29 cellular contexts compared by ENCODE assay signal in genomic region chr10:45239642-45240041, GRCh38.
DNase-seq lines count a peak whose midpoint lies in the region; ATAC-seq, FAIRE-seq and TF ChIP-seq lines count a peak whose summit lies in the region.
"Had no signal": no experiment of that assay in that cellular context is flagged by ENCODE, and none has a peak within 500 bp of the region (broad histone marks: within the 10 kb centered on the region; RNA-seq: fewer than 3 reads in every experiment).

No MANE protein-coding gene starts in this region.

- no peak overlapping the region for H3K9ac ChIP-seq in astrocyte (ENCODE audit: low read length)

- H3K4me3 Mint-ChIP-seq in astrocyte (ENCODE audit: unreplicated experiment): no peak overlapping the region
- H3K4me3 Mint-ChIP-seq: activated B cell treated with CpG ODN at 0.5 μM for 24 hours; activated CD8-positive, alpha-beta T cell treated with anti-CD3 and anti-CD28 coated beads, Interleukin-2, amount 10 ng/mL, durations not matched to agents 7 days and 5 days; activated naive CD4-positive, alpha-beta T cell treated with anti-CD3 and anti-CD28 coated beads, Interleukin-2, amount 50 U/mL, for 24 hours; activated T-cell treated with anti-CD3 and anti-CD28 coated beads, Interleukin-2, amount 50 U/mL, for 4 hours; brain; IgD-negative memory B cell; nephron progenitor cell had no signal

- H3K36me3 Mint-ChIP-seq in astrocyte (ENCODE audit: low read depth, unreplicated experiment): no peaks in the 10 kb centered on the region
- H3K36me3 Mint-ChIP-seq: activated naive CD4-positive, alpha-beta T cell treated with anti-CD3 and anti-CD28 coated beads, Interleukin-2, amount 50 U/mL, for 24 hours; brain; IgD-negative memory B cell had no signal

- peaks cover 19% of the 10 kb centered on the region for H3K4me1 Mint-ChIP-seq in astrocyte (ENCODE audit: low read depth, unreplicated experiment)
- H3K4me1 Mint-ChIP-seq: activated B cell treated with CpG ODN at 0.5 μM for 24 hours, brain, IgD-negative memory B cell, nephron progenitor cell had no signal

- no peaks in the 10 kb centered on the region for H3K79me2 ChIP-seq in astrocyte (ENCODE audit: insufficient read depth, low read length)

- H3K9me3 ChIP-seq in astrocyte (ENCODE audit: insufficient read depth, low read depth, low read length) (no peaks in the 10 kb centered on the region), WERI-Rb-1 (ENCODE audit: severe bottlenecking) (no peaks in the 10 kb centered on the region), mucosa of descending colon (no peaks in the 10 kb centered on the region)
- H3K9me3 ChIP-seq: esophagus squamous epithelium, psoas muscle, vagina had no signal

- H3K36me3 ChIP-seq in astrocyte (ENCODE audit: insufficient read depth, low read length): no peaks in the 10 kb centered on the region
- H3K36me3 ChIP-seq in WERI-Rb-1: no peaks in the 10 kb centered on the region
- H3K36me3 ChIP-seq in mucosa of descending colon (ENCODE audit: low read depth): no peaks in the 10 kb centered on the region
- H3K36me3 ChIP-seq: esophagus squamous epithelium, vagina had no signal

- DNase-seq in GM04504 (ENCODE audit: low read depth): peak; percentile 11
- peak; percentile 33 for DNase-seq in astrocyte (ENCODE audit: low read depth)
- peak; percentile 1 for DNase-seq in fibroblast of the aortic adventitia (ENCODE audit: low read depth)
- DNase-seq in NCI-H524 (lab: John Stamatoyannopoulos, UW): no peak
- DNase-seq in WERI-Rb-1: no peak
- DNase-seq in germinal center (ENCODE audit: low spot score): no peak
- no peak for DNase-seq in mucosa of descending colon
- DNase-seq: activated B cell treated with CpG ODN at 0.5 μM for 24 hours; activated CD8-positive, alpha-beta T cell treated with anti-CD3 and anti-CD28 coated beads, Interleukin-2, amount 10 ng/mL, durations not matched to agents 7 days and 5 days; activated T-cell treated with anti-CD3 and anti-CD28 coated beads, Interleukin-2, amount 50 U/mL, for 4 hours; C1 segment of cervical spinal cord; DMS 273 treated with DMSO at 0.1 percent for 48 hours; dorsolateral prefrontal cortex; esophagus squamous epithelium; GOT3; hypothalamus; kidney glomerular epithelial cell; NCI-H2081; NCI-H510A treated with DMSO at 0.1 percent for 48 hours; nephron progenitor cell; psoas muscle; SHP77 treated with DMSO at 0.1 percent for 48 hours; stimulated activated CD4-positive, alpha-beta T cell treated with anti-CD3 and anti-CD28 coated beads, Interleukin-4, amount 100 ng/mL, for 4 hours; substantia nigra; T-helper 2 cell had no signal

- H3K4me1 ChIP-seq in astrocyte (ENCODE audit: insufficient read depth, low read length) (peaks cover 9% of the 10 kb centered on the region), mucosa of descending colon (ENCODE audit: low read depth) (no peaks in the 10 kb centered on the region)
- H3K4me1 ChIP-seq: psoas muscle, vagina had no signal

- H4K20me1 ChIP-seq in astrocyte (ENCODE audit: insufficient read depth, low read length): no peaks in the 10 kb centered on the region

- ATAC-seq in mucosa of descending colon: no peak
- ATAC-seq: activated CD8-positive, alpha-beta T cell treated with anti-CD3 and anti-CD28 coated beads, Interleukin-2, amount 10 ng/mL, durations not matched to agents 7 days and 5 days; activated T-cell treated with anti-CD3 and anti-CD28 coated beads, Interleukin-2, amount 50 U/mL, for 4 hours; psoas muscle had no signal

- H3K27me3 ChIP-seq in astrocyte (ENCODE audit: insufficient read depth, low read length): peaks cover 2% of the 10 kb centered on the region
- no peaks in the 10 kb centered on the region for H3K27me3 ChIP-seq in WERI-Rb-1 (ENCODE audit: insufficient read depth, low read depth, severe bottlenecking)
- H3K27me3 ChIP-seq: dorsolateral prefrontal cortex, esophagus squamous epithelium, vagina had no signal

- no peak overlapping the region for H3K4me3 ChIP-seq in astrocyte (ENCODE audit: insufficient read depth, low read depth, low read length)
- no peak overlapping the region for H3K4me3 ChIP-seq in fibroblast of the aortic adventitia (ENCODE audit: low read depth, low read length)
- H3K4me3 ChIP-seq in WERI-Rb-1 (ENCODE audit: low read depth, low read length): no peak overlapping the region
- H3K4me3 ChIP-seq in mucosa of descending colon: no peak overlapping the region
- H3K4me3 ChIP-seq: dorsolateral prefrontal cortex, esophagus squamous epithelium, psoas muscle, vagina had no signal

- no peaks in the 10 kb centered on the region for H3K27me3 Mint-ChIP-seq in astrocyte (ENCODE audit: low read depth, unreplicated experiment)
- H3K27me3 Mint-ChIP-seq: activated B cell treated with CpG ODN at 0.5 μM for 24 hours; activated naive CD4-positive, alpha-beta T cell treated with anti-CD3 and anti-CD28 coated beads, Interleukin-2, amount 50 U/mL, for 24 hours had no signal

- no peak overlapping the region for H3K27ac ChIP-seq in astrocyte (ENCODE audit: low read depth, low read length)
- no peak overlapping the region for H3K27ac ChIP-seq in WERI-Rb-1
- H3K27ac ChIP-seq: dorsolateral prefrontal cortex, esophagus squamous epithelium, psoas muscle, vagina had no signal

- intact Hi-C loops in mucosa of descending colon (cut with DNase I, micrococcal nuclease): no loop called here

- no peak for TF ChIP-seq CTCF in astrocyte (IDR thresholded peaks at IDR 0.05; ENCODE audit: insufficient read depth, low read depth, low read length)
- no peak for TF ChIP-seq CTCF in fibroblast of the aortic adventitia (IDR thresholded peaks at IDR 0.05; ENCODE audit: insufficient read depth, low read length)
- TF ChIP-seq CTCF in WERI-Rb-1 (IDR thresholded peaks at IDR 0.05; ENCODE audit: low read depth, low read length): no peak
- no peak for TF ChIP-seq CTCF in mucosa of descending colon (IDR thresholded peaks at IDR 0.05)

- no peak for FAIRE-seq in astrocyte (lab: Jason Lieb, UNC)

- H3K9me3 Mint-ChIP-seq in astrocyte (ENCODE audit: unreplicated experiment): no peaks in the 10 kb centered on the region
- H3K9me3 Mint-ChIP-seq: activated B cell treated with CpG ODN at 0.5 μM for 24 hours; activated naive CD4-positive, alpha-beta T cell treated with anti-CD3 and anti-CD28 coated beads, Interleukin-2, amount 50 U/mL, for 24 hours; activated T-cell treated with anti-CD3 and anti-CD28 coated beads, Interleukin-2, amount 50 U/mL, for 4 hours; brain; IgD-negative memory B cell had no signal

- H3K4me2 ChIP-seq in astrocyte (ENCODE audit: low read length): no peak overlapping the region

- peak overlapping the region; percentile 55 for H2AFZ ChIP-seq in astrocyte (ENCODE audit: low read depth, low read length)

- H3K27ac Mint-ChIP-seq in astrocyte (ENCODE audit: unreplicated experiment): peak overlapping the region; percentile 83
- H3K27ac Mint-ChIP-seq: activated B cell treated with CpG ODN at 0.5 μM for 24 hours; activated naive CD4-positive, alpha-beta T cell treated with anti-CD3 and anti-CD28 coated beads, Interleukin-2, amount 50 U/mL, for 24 hours; brain; nephron progenitor cell had no signal

Comparison
In these comparisons a context has a peak if more than half of its experiments do, and no peak if none do; other contexts are left out.
1. DNase-seq: peak in GM04504 (single experiment), astrocyte (single experiment) and fibroblast of the aortic adventitia (single experiment); none in NCI-H524 (0 of 2), WERI-Rb-1 (single experiment), germinal center (single experiment) and mucosa of descending colon (0 of 3).